ENCODE assay signal across 8 cellular contexts in the genomic region with DNA sequence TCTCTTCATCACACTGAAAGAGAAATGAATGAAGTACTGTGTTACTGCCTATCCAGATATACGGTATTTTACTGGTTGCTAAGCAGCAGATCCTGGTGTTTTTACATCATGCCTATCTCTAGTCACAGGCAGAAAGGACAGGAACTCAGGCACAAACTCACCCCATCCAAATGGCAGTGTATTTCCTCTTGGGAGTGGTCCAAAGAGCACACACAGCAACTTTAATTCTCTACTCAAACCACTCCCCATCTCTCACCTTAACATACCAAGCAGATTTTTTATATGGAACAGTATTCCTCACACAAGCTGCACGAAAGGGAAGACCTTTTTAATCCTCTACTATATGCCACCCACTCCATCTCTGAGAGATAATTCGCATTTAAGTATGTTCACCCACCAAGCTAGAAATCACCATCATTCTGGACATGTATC. TPM values are rescaled to one million over a fixed set of nuclear protein-coding genes. Genes with fewer than 3 reads are reported as not detected.
DNase-seq lines count a peak whose midpoint lies in the region; ATAC-seq and TF ChIP-seq lines count a peak whose summit lies in the region.

No MANE protein-coding gene starts in this region.

- no peak overlapping the region for H3K4me3 Mint-ChIP-seq in T-helper 17 cell
- no peak overlapping the region for H3K4me3 Mint-ChIP-seq in CD8-positive, alpha-beta memory T cell

- H3K27ac ChIP-seq in CD8-positive, alpha-beta memory T cell (ENCODE audit: low read depth, low read length) = no peak overlapping the region

- no peaks in the 10 kb centered on the region for H3K27me3 ChIP-seq in CD8-positive, alpha-beta memory T cell (ENCODE audit: insufficient read depth, low read length, poor library complexity, severe bottlenecking)

- H3K4me1 ChIP-seq in CD8-positive, alpha-beta memory T cell (ENCODE audit: insufficient read depth, low read length) = no peaks in the 10 kb centered on the region

- no peaks in the 10 kb centered on the region for H3K36me3 ChIP-seq in CD8-positive, alpha-beta memory T cell (ENCODE audit: insufficient read depth, low read length)

- H3K36me3 Mint-ChIP-seq in T-helper 17 cell (ENCODE audit: low read depth) = no peaks in the 10 kb centered on the region
- peaks cover 0 to 27% (median 2%) of the 10 kb centered on the region in 3 donors for H3K36me3 Mint-ChIP-seq in CD8-positive, alpha-beta memory T cell

- CTCF ChIA-PET in CD8-positive, alpha-beta memory T cell (lab: Charles Lee) = no interaction called here

- TF ChIP-seq CTCF in fibroblast of villous mesenchyme (IDR thresholded peaks at IDR 0.05; ENCODE audit: insufficient read depth, low read depth, low read length) = no peak

- peak; percentile 73 for DNase-seq in EH (ENCODE audit: low read depth)
- no peak for DNase-seq in T-helper 17 cell
- DNase-seq in fibroblast of villous mesenchyme (ENCODE audit: low read depth) = peak; percentile 35
- DNase-seq in pons (ENCODE audit: low spot score) = peak; percentile 79
- DNase-seq in CD8-positive, alpha-beta memory T cell = no peak

- ATAC-seq in T-helper 17 cell (no peak), GM18519 (IDR thresholded peaks at IDR 0.05; ENCODE audit: low FRiP score, unreplicated experiment) (no peak), GM21576 (IDR thresholded peaks at IDR 0.05; ENCODE audit: unreplicated experiment) (no peak), GM19452 (IDR thresholded peaks at IDR 0.05; ENCODE audit: unreplicated experiment) (no peak)

- peaks cover 5% of the 10 kb centered on the region for H3K4me1 Mint-ChIP-seq in T-helper 17 cell
- peaks cover 3 to 14% (median 13%) of the 10 kb centered on the region in 3 donors for H3K4me1 Mint-ChIP-seq in CD8-positive, alpha-beta memory T cell

- no peaks in the 10 kb centered on the region for H3K9me3 ChIP-seq in T-helper 17 cell (ENCODE audit: control insufficient read depth, low read length, poor library complexity, severe bottlenecking)
- H3K9me3 ChIP-seq in CD8-positive, alpha-beta memory T cell (ENCODE audit: low read length) = no peaks in the 10 kb centered on the region

- POLR2A ChIA-PET in CD8-positive, alpha-beta memory T cell (lab: Charles Lee) = no interaction called here

- H3K4me3 ChIP-seq in fibroblast of villous mesenchyme (ENCODE audit: low read depth, low read length) = no peak overlapping the region
- H3K4me3 ChIP-seq in CD8-positive, alpha-beta memory T cell (ENCODE audit: low read length) = no peak overlapping the region

- H3K27ac Mint-ChIP-seq in T-helper 17 cell = peak overlapping the region; percentile 11
- peak overlapping the region in 4 of 8 donors; percentile 8 to 29 (median 16) for H3K27ac Mint-ChIP-seq in CD8-positive, alpha-beta memory T cell

- no peaks in the 10 kb centered on the region for H3K9me3 Mint-ChIP-seq in CD8-positive, alpha-beta memory T cell

- no peaks in the 10 kb centered on the region for H3K27me3 Mint-ChIP-seq in T-helper 17 cell
- H3K27me3 Mint-ChIP-seq in CD8-positive, alpha-beta memory T cell = no peaks in the 10 kb centered on the region

RNA-seq across cellular contexts. Expression of a gene that starts 27.3 kb away (rescaled TPM):
- total RNA-seq in T-helper 17 cell = 10 to 100 TPM; 29.4 to 34.2 TPM
- 51.5 and 66.5 TPM in 2 replicates for total RNA-seq in fibroblast of villous mesenchyme
- total RNA-seq in CD8-positive, alpha-beta memory T cell = 10 to 100 TPM; 46.8 to 51.3 TPM
- 13.0 TPM for polyA plus RNA-seq in CD8-positive, alpha-beta memory T cell

Comparison
In these comparisons a context has a peak if more than half of its experiments do, and no peak if none do; other contexts are left out.
1. DNase-seq: peak in EH (single experiment), fibroblast of villous mesenchyme (single experiment) and pons (single experiment); none in T-helper 17 cell (0 of 3) and CD8-positive, alpha-beta memory T cell (0 of 5).